In genomic region chr13:48302920-48303330, GRCh38 we compare ENCODE assay signal across 8 cellular contexts.
DNase-seq lines count a peak whose midpoint lies in the region; ATAC-seq and TF ChIP-seq lines count a peak whose summit lies in the region.

No MANE protein-coding gene starts in this region.

- no peak for TF ChIP-seq CTCF in C4-2B (conservative IDR thresholded peaks at IDR 0.05)

- peak overlapping the region; percentile 90 for H3K27ac ChIP-seq in C4-2B
- H3K27ac ChIP-seq in layer of hippocampus (ENCODE audit: low read depth, low read length), result peak overlapping the region; percentile 96

- H3K27me3 ChIP-seq in layer of hippocampus (ENCODE audit: control insufficient read depth, insufficient read depth, low read length), result no peaks in the 10 kb centered on the region

- DNase-seq in amniotic epithelial cell (ENCODE audit: low read depth) (peak; percentile 52), superior temporal gyrus (ENCODE audit: extremely low spot score) (peak; percentile 57), islet precursor cell (no peak), SHP77 treated with DMSO at 0.1 percent for 48 hours (lab: John Stamatoyannopoulos, UW) (no peak)
- DNase-seq in stimulated activated CD4-positive, alpha-beta T cell treated with anti-CD3 and anti-CD28 coated beads, Interleukin-4, amount 100 ng/mL, for 4 hours, result no peak

- ATAC-seq in HG02943 (IDR thresholded peaks at IDR 0.05; ENCODE audit: low read depth, unreplicated experiment), result peak; percentile 5

Comparison
In these comparisons a context has a peak if more than half of its experiments do, and no peak if none do; other contexts are left out.
1. DNase-seq: peak in amniotic epithelial cell (single experiment) and superior temporal gyrus (single experiment); none in stimulated activated CD4-positive, alpha-beta T cell treated with anti-CD3 and anti-CD28 coated beads, Interleukin-4, amount 100 ng/mL, for 4 hours (0 of 2), islet precursor cell (single experiment) and SHP77 treated with DMSO at 0.1 percent for 48 hours (single experiment).